Comparison of ENCODE assay signal across 8 cellular contexts in the genomic region with DNA sequence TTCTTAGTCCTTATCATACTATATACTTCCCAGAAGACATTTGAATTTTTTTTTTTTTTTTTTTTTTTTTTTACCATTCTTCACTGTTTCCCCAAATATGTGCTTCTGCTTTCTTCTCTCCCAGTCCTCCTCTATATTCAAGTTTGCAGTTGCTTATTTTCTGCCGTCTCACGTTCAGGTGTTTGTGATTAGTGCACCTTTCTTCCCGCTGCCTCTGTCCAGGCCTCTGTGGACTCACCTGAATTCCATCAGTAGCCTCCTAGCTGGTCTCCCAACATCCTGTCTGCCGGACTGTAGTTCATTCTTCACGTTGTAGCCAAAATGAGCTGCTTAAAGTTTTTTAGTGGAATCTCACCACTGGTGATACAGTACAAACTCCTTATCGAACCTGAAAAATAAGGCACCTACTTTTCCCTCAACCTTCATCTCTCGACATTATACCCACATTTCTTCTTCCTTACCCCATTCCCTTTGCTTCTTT. TPM values are rescaled to one million over a fixed set of nuclear protein-coding genes. Genes with fewer than 3 reads are reported as not detected.
DNase-seq lines count a peak whose midpoint lies in the region; ATAC-seq and TF ChIP-seq lines count a peak whose summit lies in the region.

No MANE protein-coding gene starts in this region.

- peaks cover 39% of the 10 kb centered on the region for H3K79me2 ChIP-seq in osteoblast (ENCODE audit: insufficient read depth, low read length)

- H3K27ac Mint-ChIP-seq in CD8-positive, alpha-beta T cell = peak overlapping the region; percentile 93
- peak overlapping the region; percentile 84 for H3K27ac Mint-ChIP-seq in endothelial cell (ENCODE audit: unreplicated experiment)

- intact Hi-C loops in CD8-positive, alpha-beta T cell (cut with DNase I, micrococcal nuclease) = loop anchor here (1.0 to 5.0 kb wide), 2 partner anchors 54 to 1544 kb away; a partner anchor contains a TSS
- intact Hi-C loops in Panc1 (cut with micrococcal nuclease; ENCODE audit: unreplicated experiment) = loop anchor here (2.0 kb wide), 1 partner anchor 54 kb away; a partner anchor contains a TSS

- in situ Hi-C loops in Panc1 (cut with HindIII; ENCODE audit: low pct_unique_long_range_greater_than_20kb, low sequenced_read_pairs) = no loop called here

- H4K20me1 ChIP-seq in osteoblast (ENCODE audit: insufficient read depth, low read length) = no peaks in the 10 kb centered on the region

- POLR2A ChIA-PET in CD8-positive, alpha-beta T cell (lab: Charles Lee) = interaction anchor here (1.0 kb wide), 1 partner anchor 54 kb away, joined by 4 read pairs; a partner anchor contains a TSS
- POLR2A ChIA-PET in Panc1 (lab: Charles Lee) = no interaction called here

- peaks cover 24% of the 10 kb centered on the region for H3K4me1 ChIP-seq in CD8-positive, alpha-beta T cell (ENCODE audit: insufficient read depth, low read length)
- H3K4me1 ChIP-seq in Panc1 (ENCODE audit: control insufficient read depth, insufficient read depth, low read length) = peaks cover 15% of the 10 kb centered on the region; the same call in 1 of the 2 replicates
- peaks cover 5% of the 10 kb centered on the region for H3K4me1 ChIP-seq in osteoblast (ENCODE audit: insufficient read depth, low read length)

- H3K27me3 ChIP-seq in CD8-positive, alpha-beta T cell (ENCODE audit: insufficient read depth, low read length) = no peaks in the 10 kb centered on the region
- no peaks in the 10 kb centered on the region for H3K27me3 ChIP-seq in Panc1 (ENCODE audit: control insufficient read depth, insufficient read depth, low read length)
- no peaks in the 10 kb centered on the region for H3K27me3 ChIP-seq in osteoblast (ENCODE audit: insufficient read depth, low read length)

- ATAC-seq in CD8-positive, alpha-beta T cell = no peak
- no peak for ATAC-seq in Panc1
- ATAC-seq in GM21381 (IDR thresholded peaks at IDR 0.05; ENCODE audit: unreplicated experiment) = no peak
- ATAC-seq in HG03432 (IDR thresholded peaks at IDR 0.05; ENCODE audit: unreplicated experiment) = no peak

- no peak for TF ChIP-seq CTCF in CD8-positive, alpha-beta T cell (IDR thresholded peaks at IDR 0.05)
- no peak for TF ChIP-seq CTCF in Panc1 (IDR thresholded peaks at IDR 0.05)
- TF ChIP-seq CTCF in endothelial cell (IDR thresholded peaks at IDR 0.05; ENCODE audit: unreplicated experiment) = no peak
- no peak for TF ChIP-seq CTCF in osteoblast (IDR thresholded peaks at IDR 0.05; ENCODE audit: extremely low read depth, low read depth, low read length)

- H3K4me3 ChIP-seq in CD8-positive, alpha-beta T cell (ENCODE audit: low read depth, low read length) = peak overlapping the region; percentile 74
- H3K4me3 ChIP-seq in Panc1 (ENCODE audit: low read depth in 2 of 2, low read length in 2 of 2) (peak overlapping the region; percentile 77 to 90), osteoblast (ENCODE audit: insufficient read depth, low read length) (peak overlapping the region; percentile 96)

- peaks cover 10% of the 10 kb centered on the region for H3K36me3 Mint-ChIP-seq in CD8-positive, alpha-beta T cell
- H3K36me3 Mint-ChIP-seq in endothelial cell (ENCODE audit: low read depth, unreplicated experiment) = no peaks in the 10 kb centered on the region

- no peaks in the 10 kb centered on the region for H3K36me3 ChIP-seq in CD8-positive, alpha-beta T cell (ENCODE audit: insufficient read depth, low read length)
- peaks cover 2% of the 10 kb centered on the region; the same call in 1 of the 2 replicates for H3K36me3 ChIP-seq in Panc1 (ENCODE audit: control insufficient read depth, insufficient read depth, low read length)
- no peaks in the 10 kb centered on the region for H3K36me3 ChIP-seq in osteoblast (ENCODE audit: insufficient read depth, low read length)

- no peak for DNase-seq in CD8-positive, alpha-beta T cell
- DNase-seq in Panc1 (ENCODE audit: low read depth, low spot score) = no peak
- DNase-seq in endothelial cell (ENCODE audit: low spot score) = no peak
- no peak for DNase-seq in osteoblast (ENCODE audit: insufficient read length, low spot score, missing footprints)
- DNase-seq in iPS-NIHi11 (ENCODE audit: low spot score) = no peak
- DNase-seq in cerebellar nuclear complex (lab: John Stamatoyannopoulos, UW) = no peak

- BruUV-seq in Panc1 (replicated peaks; lab: Mats Ljungman, UMichigan) = no TSS peak

- H3K9me3 ChIP-seq in CD8-positive, alpha-beta T cell (ENCODE audit: low read length) = no peaks in the 10 kb centered on the region
- H3K9me3 ChIP-seq in Panc1 (ENCODE audit: control insufficient read depth, insufficient read depth, low read depth, low read length) (no peaks in the 10 kb centered on the region), osteoblast (ENCODE audit: low read depth, low read length) (no peaks in the 10 kb centered on the region)

- peak overlapping the region; percentile 94 for H2AFZ ChIP-seq in osteoblast (ENCODE audit: low read length)

- H3K4me3 Mint-ChIP-seq in CD8-positive, alpha-beta T cell = peak overlapping the region; percentile 99
- H3K4me3 Mint-ChIP-seq in endothelial cell (ENCODE audit: unreplicated experiment) = peak overlapping the region; percentile 97

- peak overlapping the region; percentile 80 for H3K4me2 ChIP-seq in osteoblast (ENCODE audit: insufficient read depth, low read length)

- peaks cover 47% of the 10 kb centered on the region for H3K4me1 Mint-ChIP-seq in CD8-positive, alpha-beta T cell (ENCODE audit: low read depth)
- peaks cover 17% of the 10 kb centered on the region for H3K4me1 Mint-ChIP-seq in endothelial cell (ENCODE audit: unreplicated experiment)

- peaks cover 6% of the 10 kb centered on the region for H3K9me3 Mint-ChIP-seq in CD8-positive, alpha-beta T cell
- H3K9me3 Mint-ChIP-seq in endothelial cell (ENCODE audit: unreplicated experiment) = no peaks in the 10 kb centered on the region

- H3K27ac ChIP-seq in CD8-positive, alpha-beta T cell (ENCODE audit: low read depth, low read length) = peak overlapping the region; percentile 25
- peak overlapping the region; percentile 97 for H3K27ac ChIP-seq in Panc1 (ENCODE audit: low read length)
- H3K27ac ChIP-seq in osteoblast (ENCODE audit: low read depth, low read length) = peak overlapping the region; percentile 45

- H3K27me3 Mint-ChIP-seq in CD8-positive, alpha-beta T cell (ENCODE audit: low read depth) = peaks cover 2% of the 10 kb centered on the region
- H3K27me3 Mint-ChIP-seq in endothelial cell (ENCODE audit: unreplicated experiment) = peaks cover 6% of the 10 kb centered on the region

- CTCF ChIA-PET in CD8-positive, alpha-beta T cell (lab: Charles Lee) = interaction anchor here (0.9 to 1.5 kb wide), 2 partner anchors 9 to 36 kb away, joined by 3 read pairs; no protein-coding TSS in a partner anchor
- CTCF ChIA-PET in Panc1 (lab: Charles Lee) = no interaction called here

RNA-seq across cellular contexts. Expression of a gene that starts 0.8 kb away (rescaled TPM):
- total RNA-seq in CD8-positive, alpha-beta T cell = 1 to 10 TPM; 4.9 to 5.5 TPM
- total RNA-seq in Panc1 (2021; ENCODE audit: unreplicated experiment) (19.6 TPM), endothelial cell (ENCODE audit: unreplicated experiment) (14.5 TPM), osteoblast (34.4 and 35.4 TPM in 2 replicates)
- 12.4 TPM for polyA plus RNA-seq in Panc1 (2012; ENCODE audit: insufficient read length)

RNA-seq across cellular contexts. Expression of a gene that starts 54.3 kb away (rescaled TPM):
- total RNA-seq in CD8-positive, alpha-beta T cell = 1 to 10 TPM; 3.3 to 6.7 TPM
- total RNA-seq in Panc1 (2021; ENCODE audit: unreplicated experiment) = 5.7 TPM
- 4.8 TPM for polyA plus RNA-seq in Panc1 (2012; ENCODE audit: insufficient read length)
- 3.1 TPM for total RNA-seq in endothelial cell (ENCODE audit: unreplicated experiment)
- total RNA-seq in osteoblast = 3.8 and 4.3 TPM in 2 replicates

RNA-seq across cellular contexts. Expression of a gene that starts 54.6 kb away (rescaled TPM):
- 10 to 100 TPM; 16.1 to 21.3 TPM for total RNA-seq in CD8-positive, alpha-beta T cell
- total RNA-seq in Panc1 (2021; ENCODE audit: unreplicated experiment) (63.4 TPM), endothelial cell (ENCODE audit: unreplicated experiment) (26.7 TPM), osteoblast (40.7 and 41.6 TPM in 2 replicates)
- polyA plus RNA-seq in Panc1 (2012; ENCODE audit: insufficient read length) = 50.2 TPM

Comparison
In these comparisons a context has a peak if more than half of its experiments do, and no peak if none do; other contexts are left out.
1. H3K27ac ChIP-seq: peak in every context shown above with its lines; median percentile 97 in Panc1; 45 in osteoblast; 25 in CD8-positive, alpha-beta T cell.